In genomic region chr19:39399684-39400465, GRCh38 we compare ENCODE assay signal across 10 cellular contexts. TPM values are rescaled to one million over a fixed set of nuclear protein-coding genes. Genes with fewer than 3 reads are reported as not detected.
A peak's percentile ranks its signal among the peaks of the same experiment; 100 is the strongest.
DNase-seq lines count a peak whose midpoint lies in the region; ATAC-seq and TF ChIP-seq lines count a peak whose summit lies in the region.
"Had no signal": no experiment of that assay in that cellular context is flagged by ENCODE, and none has a peak within 500 bp of the region (broad histone marks: within the 10 kb centered on the region; RNA-seq: fewer than 3 reads in every experiment).

No MANE protein-coding gene starts in this region.

- no peaks in the 10 kb centered on the region for H3K27me3 ChIP-seq in transverse colon

- peaks cover 10% of the 10 kb centered on the region for H3K36me3 Mint-ChIP-seq in activated naive CD8-positive, alpha-beta T cell treated with anti-CD3 and anti-CD28 coated beads, Interleukin-2, amount 10 ng/mL, durations not matched to agents 7 days and 5 days
- H3K36me3 Mint-ChIP-seq in memory B cell, result peaks cover 11% of the 10 kb centered on the region

- H3K4me1 ChIP-seq in transverse colon, result peaks cover 44 to 74% (median 64%) of the 10 kb centered on the region in 4 donors

- no peak for TF ChIP-seq EP300 in transverse colon (IDR thresholded peaks at IDR 0.05; ENCODE audit: low read depth)

- POLR2A ChIA-PET in activated naive CD8-positive, alpha-beta T cell treated with anti-CD3 and anti-CD28 coated beads, Interleukin-2, amount 10 ng/mL, durations not matched to agents 7 days and 5 days (lab: Charles Lee), result interaction anchor here (3.2 to 4.1 kb wide), 5 partner anchors 8 to 36 kb away, joined by 23 to 90 read pairs (median 30); partner anchors contain the start of genes MED29, PAF1, PLEKHG2 and RPS16

- H3K9me3 Mint-ChIP-seq in activated naive CD8-positive, alpha-beta T cell treated with anti-CD3 and anti-CD28 coated beads, Interleukin-2, amount 10 ng/mL, durations not matched to agents 7 days and 5 days, result no peaks in the 10 kb centered on the region
- H3K9me3 Mint-ChIP-seq in memory B cell, result no peaks in the 10 kb centered on the region

- no peak for TF ChIP-seq POLR2A in transverse colon (IDR thresholded peaks at IDR 0.05)

- H3K4me3 Mint-ChIP-seq in activated naive CD8-positive, alpha-beta T cell treated with anti-CD3 and anti-CD28 coated beads, Interleukin-2, amount 10 ng/mL, durations not matched to agents 7 days and 5 days, result no peak overlapping the region
- H3K4me3 Mint-ChIP-seq in memory B cell, result peak overlapping the region; percentile 33

- DNase-seq in Right ventricle myocardium inferior (ENCODE audit: missing footprints) (peak; percentile 4), Right ventricle myocardium superior (no peak), memory B cell (ENCODE audit: low spot score in 2 of 2) (no peak), transverse colon (no peak), GOT3 (lab: John Stamatoyannopoulos, UW) (no peak), NCI-H2107 (lab: John Stamatoyannopoulos, UW) (no peak)
- no peak for DNase-seq in activated naive CD8-positive, alpha-beta T cell treated with anti-CD3 and anti-CD28 coated beads, Interleukin-2, amount 10 ng/mL, durations not matched to agents 7 days and 5 days
- DNase-seq: NCI-H1092 treated with DMSO at 0.1 percent for 48 hours, nucleus accumbens had no signal

- no peak overlapping the region for H3K4me3 ChIP-seq in transverse colon

- H3K9me3 ChIP-seq in transverse colon, result no peaks in the 10 kb centered on the region

- H3K27me3 Mint-ChIP-seq in activated naive CD8-positive, alpha-beta T cell treated with anti-CD3 and anti-CD28 coated beads, Interleukin-2, amount 10 ng/mL, durations not matched to agents 7 days and 5 days, result no peaks in the 10 kb centered on the region
- H3K27me3 Mint-ChIP-seq in memory B cell, result no peaks in the 10 kb centered on the region

- peak overlapping the region; percentile 77 for H3K27ac Mint-ChIP-seq in activated naive CD8-positive, alpha-beta T cell treated with anti-CD3 and anti-CD28 coated beads, Interleukin-2, amount 10 ng/mL, durations not matched to agents 7 days and 5 days
- peak overlapping the region; percentile 96 for H3K27ac Mint-ChIP-seq in memory B cell

- in situ Hi-C loops in transverse colon (cut with MboI; ENCODE audit: low pct_ligation_motif_present in 1 of 4, low pct_unique_long_range_greater_than_20kb in 1 of 4, low sequenced_read_pairs in 3 of 4), result loop anchor here in 1 of 4 donors (10.0 kb wide), 1 partner anchor 55 kb away; the partner anchor contains the start of gene SAMD4B

- WGBS in transverse colon (ENCODE audit: low coverage in 1 of 2), 2 donors, result 92 to 95% methylated on average over 4 to 8 of the region's 8 CpGs

- peaks cover 42% of the 10 kb centered on the region for H3K4me1 Mint-ChIP-seq in activated naive CD8-positive, alpha-beta T cell treated with anti-CD3 and anti-CD28 coated beads, Interleukin-2, amount 10 ng/mL, durations not matched to agents 7 days and 5 days
- H3K4me1 Mint-ChIP-seq in memory B cell, result peaks cover 45% of the 10 kb centered on the region

- H3K36me3 ChIP-seq in transverse colon, result peaks cover 0 to 4% (median 0%) of the 10 kb centered on the region in 4 donors

- peak overlapping the region; percentile 98 to 100 (median 99) for H3K27ac ChIP-seq in transverse colon

- intact Hi-C loops in Right ventricle myocardium inferior (cut with DNase I) (loop anchor here (5.0 kb wide), 1 partner anchor 132 kb away; the partner anchor contains the start of gene EID2B), Right ventricle myocardium superior (cut with DNase I) (no loop called here), transverse colon (cut with DNase I; ENCODE audit: low total_unique reads) (loop anchor here (2.0 kb wide), 1 partner anchor 13 kb away; the partner anchor contains the start of gene PLEKHG2)

- ATAC-seq in Right ventricle myocardium inferior, result no peak
- no peak for ATAC-seq in Right ventricle myocardium superior (ENCODE audit: poor library complexity)
- no peak for ATAC-seq in activated naive CD8-positive, alpha-beta T cell treated with anti-CD3 and anti-CD28 coated beads, Interleukin-2, amount 10 ng/mL, durations not matched to agents 7 days and 5 days (ENCODE audit: low read depth)
- no peak for ATAC-seq in memory B cell (ENCODE audit: low read depth)
- ATAC-seq in HG02623 (IDR thresholded peaks at IDR 0.05; ENCODE audit: unreplicated experiment), result no peak

- TF ChIP-seq CTCF in transverse colon (IDR thresholded peaks at IDR 0.05), result no peak

RNA-seq across cellular contexts. Expression of gene ZFP36, which starts 6.8 kb away (rescaled TPM):
- 48.7 TPM for total RNA-seq in Right ventricle myocardium inferior
- total RNA-seq in Right ventricle myocardium superior, result 44.9 TPM
- 100 to 1,000 TPM; 102 to 107 TPM for total RNA-seq in activated naive CD8-positive, alpha-beta T cell treated with anti-CD3 and anti-CD28 coated beads, Interleukin-2, amount 10 ng/mL, durations not matched to agents 7 days and 5 days
- total RNA-seq in transverse colon, result 100 to 1,000 TPM; 280 to 924 (median 309) TPM

RNA-seq across cellular contexts. Expression of gene MED29, which starts 8.7 kb away (rescaled TPM):
- total RNA-seq in Right ventricle myocardium inferior, result 21.8 TPM
- 22.1 TPM for total RNA-seq in Right ventricle myocardium superior
- 10 to 100 TPM; 39.0 to 40.7 TPM for total RNA-seq in activated naive CD8-positive, alpha-beta T cell treated with anti-CD3 and anti-CD28 coated beads, Interleukin-2, amount 10 ng/mL, durations not matched to agents 7 days and 5 days
- 10 to 100 TPM; 22.8 to 37.4 (median 27.8) TPM for total RNA-seq in transverse colon

RNA-seq across cellular contexts. Expression of gene PAF1, which starts 9.0 kb away (rescaled TPM):
- 34.5 TPM for total RNA-seq in Right ventricle myocardium inferior
- total RNA-seq in Right ventricle myocardium superior, result 32.0 TPM
- 10 to 100 TPM; 40.7 to 47.0 TPM for total RNA-seq in activated naive CD8-positive, alpha-beta T cell treated with anti-CD3 and anti-CD28 coated beads, Interleukin-2, amount 10 ng/mL, durations not matched to agents 7 days and 5 days
- 10 to 100 TPM; 37.8 to 71.2 (median 43.0) TPM for total RNA-seq in transverse colon

RNA-seq across cellular contexts. Expression of gene PLEKHG2, which starts 12.6 kb away (rescaled TPM):
- total RNA-seq in Right ventricle myocardium inferior (10.4 TPM), Right ventricle myocardium superior (9.0 TPM), transverse colon (10 to 100 TPM in 2 of 4 donors, 1 to 10 TPM in 2; 6.1 to 27.7 (median 11.9) TPM)
- 10 to 100 TPM; 65.7 to 65.9 TPM for total RNA-seq in activated naive CD8-positive, alpha-beta T cell treated with anti-CD3 and anti-CD28 coated beads, Interleukin-2, amount 10 ng/mL, durations not matched to agents 7 days and 5 days

RNA-seq across cellular contexts. Expression of gene RPS16, which starts 35.9 kb away (rescaled TPM):
- total RNA-seq in Right ventricle myocardium inferior, result 1,258 TPM
- total RNA-seq in Right ventricle myocardium superior, result 1,176 TPM
- 1,000 to 10,000 TPM; 2,294 to 2,369 TPM for total RNA-seq in activated naive CD8-positive, alpha-beta T cell treated with anti-CD3 and anti-CD28 coated beads, Interleukin-2, amount 10 ng/mL, durations not matched to agents 7 days and 5 days
- 1,000 to 10,000 TPM in 3 of 4 donors, 100 to 1,000 TPM in 1; 718 to 1,665 (median 1,335) TPM for total RNA-seq in transverse colon
